Comparison of ENCODE assay signal across 28 cellular contexts in genomic region chr19:4533334-4533733, GRCh38. TPM values are rescaled to one million over a fixed set of nuclear protein-coding genes. Genes with fewer than 3 reads are reported as not detected.
"Had no signal": no experiment of that assay in that cellular context is flagged by ENCODE, and none has a peak within 500 bp of the region (broad histone marks: within the 10 kb centered on the region; RNA-seq: fewer than 3 reads in every experiment).

No MANE protein-coding gene starts in this region.

- ATAC-seq: activated CD4-positive, alpha-beta T cell treated with anti-CD3 and anti-CD28 coated beads for 36 hours; activated T-cell treated with anti-CD3 and anti-CD28 coated beads, Interleukin-2, amount 50 U/mL, for 72 hours had no signal

- H3K4me3 Mint-ChIP-seq: activated CD4-positive, alpha-beta memory T cell treated with anti-CD3 and anti-CD28 coated beads, Interleukin-2, amount 10 ng/mL, durations not matched to agents 7 days and 5 days; activated CD4-positive, alpha-beta T cell treated with anti-CD3 and anti-CD28 coated beads for 36 hours; activated naive CD4-positive, alpha-beta T cell treated with anti-CD3 and anti-CD28 coated beads, Interleukin-2, amount 10 ng/mL, durations not matched to agents 7 days and 5 days; activated naive CD8-positive, alpha-beta T cell treated with anti-CD3 and anti-CD28 coated beads for 36 hours; activated T-cell treated with anti-CD3 and anti-CD28 coated beads, Interleukin-2, amount 50 U/mL, for 72 hours had no signal

- H3K4me1 Mint-ChIP-seq: activated CD4-positive, alpha-beta memory T cell treated with anti-CD3 and anti-CD28 coated beads, Interleukin-2, amount 10 ng/mL, durations not matched to agents 7 days and 5 days had no signal

- H3K27ac ChIP-seq: WERI-Rb-1 had no signal

- H3K9me3 Mint-ChIP-seq: activated CD4-positive, alpha-beta memory T cell treated with anti-CD3 and anti-CD28 coated beads, Interleukin-2, amount 10 ng/mL, durations not matched to agents 7 days and 5 days; activated naive CD4-positive, alpha-beta T cell treated with anti-CD3 and anti-CD28 coated beads, Interleukin-2, amount 10 ng/mL, durations not matched to agents 7 days and 5 days; activated naive CD8-positive, alpha-beta T cell treated with anti-CD3 and anti-CD28 coated beads for 36 hours; activated T-cell treated with anti-CD3 and anti-CD28 coated beads, Interleukin-2, amount 50 U/mL, for 72 hours; activated T-helper 2 cell treated with anti-CD3 and anti-CD28 coated beads, Interferon-gamma antibody, Interleukin-2, Interleukin-4, amounts not matched to agents 10 μg/mL and 5 μg/mL and 100 μg/mL, durations not matched to agents 14 hours and 24 hours and 36 hours had no signal

- H3K27ac Mint-ChIP-seq: activated CD4-positive, alpha-beta memory T cell treated with anti-CD3 and anti-CD28 coated beads, Interleukin-2, amount 10 ng/mL, durations not matched to agents 7 days and 5 days; activated CD4-positive, alpha-beta T cell treated with anti-CD3 and anti-CD28 coated beads for 36 hours; activated naive CD4-positive, alpha-beta T cell treated with anti-CD3 and anti-CD28 coated beads, Interleukin-2, amount 10 ng/mL, durations not matched to agents 7 days and 5 days; activated naive CD8-positive, alpha-beta T cell treated with anti-CD3 and anti-CD28 coated beads for 36 hours; activated T-cell treated with anti-CD3 and anti-CD28 coated beads, Interleukin-2, amount 50 U/mL, for 72 hours; activated T-helper 2 cell treated with anti-CD3 and anti-CD28 coated beads, Interferon-gamma antibody, Interleukin-2, Interleukin-4, amounts not matched to agents 10 μg/mL and 5 μg/mL and 100 μg/mL, durations not matched to agents 14 hours and 24 hours and 36 hours had no signal

- H3K36me3 Mint-ChIP-seq: activated naive CD4-positive, alpha-beta T cell treated with anti-CD3 and anti-CD28 coated beads, Interleukin-2, amount 10 ng/mL, durations not matched to agents 7 days and 5 days; activated naive CD8-positive, alpha-beta T cell treated with anti-CD3 and anti-CD28 coated beads for 36 hours had no signal

- DNase-seq: activated CD4-positive, alpha-beta memory T cell treated with anti-CD3 and anti-CD28 coated beads, Interleukin-2, amount 10 ng/mL, durations not matched to agents 7 days and 5 days; activated CD4-positive, alpha-beta T cell treated with anti-CD3 and anti-CD28 coated beads for 36 hours; activated CD4-positive, alpha-beta T cell treated with anti-CD3 and anti-CD28 coated beads, Interleukin-2, amount 50 U/mL, for 1 hour; activated gamma-delta T cell treated with Interleukin-2 at 50 U/mL for 16 hours; activated naive CD4-positive, alpha-beta T cell treated with anti-CD3 and anti-CD28 coated beads, Interleukin-2, amount 10 ng/mL, durations not matched to agents 7 days and 5 days; activated naive CD8-positive, alpha-beta T cell treated with anti-CD3 and anti-CD28 coated beads for 36 hours; activated T-cell treated with anti-CD3 and anti-CD28 coated beads for 4 hours; activated T-cell treated with anti-CD3 and anti-CD28 coated beads, Interleukin-2, amount 50 U/mL, for 72 hours; cerebellar nuclear complex; Karpas-422; MV-4-11; NCI-H1092 treated with DMSO at 0.1 percent for 48 hours; NCI-H1417 treated with DMSO at 0.1 percent for 48 hours; NCI-H1694; NCI-H2029; NCI-H2107; NCI-H345; NCI-H510A; NCI-H526 treated with DMSO at 0.1 percent for 48 hours; NCI-H82; SIG-M5; T-helper 2 cell; T1000; WERI-Rb-1 had no signal

- H3K36me3 ChIP-seq: WERI-Rb-1 had no signal

RNA-seq across cellular contexts. Expression of gene PLIN5, which starts 1.7 kb away (rescaled TPM):
- total RNA-seq: activated CD4-positive, alpha-beta memory T cell treated with anti-CD3 and anti-CD28 coated beads, Interleukin-2, amount 10 ng/mL, durations not matched to agents 7 days and 5 days; activated CD4-positive, alpha-beta T cell treated with anti-CD3 and anti-CD28 coated beads for 36 hours; activated CD8-positive, alpha-beta memory T cell treated with anti-CD3 and anti-CD28 coated beads for 36 hours; RPMI7951 had no signal

RNA-seq across cellular contexts. Expression of gene LRG1, which starts 6.5 kb away (rescaled TPM):
- total RNA-seq: RPMI7951 had no signal

RNA-seq across cellular contexts. Expression of gene PLIN4, which starts 15.0 kb away (rescaled TPM):
- total RNA-seq: activated CD4-positive, alpha-beta memory T cell treated with anti-CD3 and anti-CD28 coated beads, Interleukin-2, amount 10 ng/mL, durations not matched to agents 7 days and 5 days; activated CD4-positive, alpha-beta T cell treated with anti-CD3 and anti-CD28 coated beads for 36 hours; activated CD8-positive, alpha-beta memory T cell treated with anti-CD3 and anti-CD28 coated beads for 36 hours; activated naive CD8-positive, alpha-beta T cell treated with anti-CD3 and anti-CD28 coated beads for 36 hours; RPMI7951 had no signal

RNA-seq across cellular contexts. Expression of gene SEMA6B, which starts 26.1 kb away (rescaled TPM):
- total RNA-seq: activated CD4-positive, alpha-beta memory T cell treated with anti-CD3 and anti-CD28 coated beads, Interleukin-2, amount 10 ng/mL, durations not matched to agents 7 days and 5 days; activated CD4-positive, alpha-beta T cell treated with anti-CD3 and anti-CD28 coated beads for 36 hours; activated CD8-positive, alpha-beta memory T cell treated with anti-CD3 and anti-CD28 coated beads for 36 hours; activated naive CD8-positive, alpha-beta T cell treated with anti-CD3 and anti-CD28 coated beads for 36 hours; activated T-helper 2 cell treated with anti-CD3 and anti-CD28 coated beads, Interferon-gamma antibody, Interleukin-2, Interleukin-4, amounts not matched to agents 10 μg/mL and 5 μg/mL and 100 μg/mL, durations not matched to agents 14 hours and 24 hours and 36 hours; OCI-LY7 had no signal
